ENCODE assay signal across 1 cellular context in the genomic region with DNA sequence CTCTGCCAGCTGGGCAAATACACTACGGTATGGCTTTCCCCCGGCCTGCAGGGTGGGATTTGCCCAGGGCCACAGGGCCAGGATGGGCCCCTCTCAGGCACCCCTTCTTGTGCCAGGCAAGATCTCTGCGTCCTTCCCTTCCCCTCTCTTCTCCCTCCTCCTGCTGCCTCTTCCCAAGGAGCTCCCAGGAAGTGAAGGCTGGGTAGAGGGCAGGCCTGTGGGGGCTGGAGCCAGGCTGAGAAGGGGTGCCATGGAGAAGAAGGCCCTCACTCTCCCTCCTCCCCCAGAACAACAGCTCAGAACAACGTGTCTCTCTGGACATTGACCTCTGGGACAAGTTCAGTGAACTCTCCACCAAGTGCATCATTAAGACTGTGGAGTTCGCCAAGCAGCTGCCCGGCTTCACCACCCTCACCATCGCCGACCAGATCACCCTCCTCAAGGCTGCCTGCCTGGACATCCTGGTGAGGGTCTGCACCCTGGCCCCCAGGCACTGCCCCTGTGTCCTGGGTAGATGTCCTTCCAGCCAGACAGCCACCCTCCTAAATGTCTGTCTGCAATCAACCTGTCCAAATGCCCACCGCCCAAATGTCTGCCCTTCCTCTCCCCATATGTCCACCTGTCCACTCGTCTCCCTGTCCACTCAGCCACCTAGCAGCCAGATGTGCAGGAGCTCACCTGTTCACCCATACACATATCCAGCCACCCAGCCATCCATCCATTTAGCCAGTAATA.
TF ChIP-seq lines count a peak whose summit lies in the region.

No MANE protein-coding gene starts in this region.

TF ChIP-seq in neural cell, 6 proteins besides CTCF, POLR2A, EP300 and RAD21:
- TF ChIP-seq, protein P1, sequence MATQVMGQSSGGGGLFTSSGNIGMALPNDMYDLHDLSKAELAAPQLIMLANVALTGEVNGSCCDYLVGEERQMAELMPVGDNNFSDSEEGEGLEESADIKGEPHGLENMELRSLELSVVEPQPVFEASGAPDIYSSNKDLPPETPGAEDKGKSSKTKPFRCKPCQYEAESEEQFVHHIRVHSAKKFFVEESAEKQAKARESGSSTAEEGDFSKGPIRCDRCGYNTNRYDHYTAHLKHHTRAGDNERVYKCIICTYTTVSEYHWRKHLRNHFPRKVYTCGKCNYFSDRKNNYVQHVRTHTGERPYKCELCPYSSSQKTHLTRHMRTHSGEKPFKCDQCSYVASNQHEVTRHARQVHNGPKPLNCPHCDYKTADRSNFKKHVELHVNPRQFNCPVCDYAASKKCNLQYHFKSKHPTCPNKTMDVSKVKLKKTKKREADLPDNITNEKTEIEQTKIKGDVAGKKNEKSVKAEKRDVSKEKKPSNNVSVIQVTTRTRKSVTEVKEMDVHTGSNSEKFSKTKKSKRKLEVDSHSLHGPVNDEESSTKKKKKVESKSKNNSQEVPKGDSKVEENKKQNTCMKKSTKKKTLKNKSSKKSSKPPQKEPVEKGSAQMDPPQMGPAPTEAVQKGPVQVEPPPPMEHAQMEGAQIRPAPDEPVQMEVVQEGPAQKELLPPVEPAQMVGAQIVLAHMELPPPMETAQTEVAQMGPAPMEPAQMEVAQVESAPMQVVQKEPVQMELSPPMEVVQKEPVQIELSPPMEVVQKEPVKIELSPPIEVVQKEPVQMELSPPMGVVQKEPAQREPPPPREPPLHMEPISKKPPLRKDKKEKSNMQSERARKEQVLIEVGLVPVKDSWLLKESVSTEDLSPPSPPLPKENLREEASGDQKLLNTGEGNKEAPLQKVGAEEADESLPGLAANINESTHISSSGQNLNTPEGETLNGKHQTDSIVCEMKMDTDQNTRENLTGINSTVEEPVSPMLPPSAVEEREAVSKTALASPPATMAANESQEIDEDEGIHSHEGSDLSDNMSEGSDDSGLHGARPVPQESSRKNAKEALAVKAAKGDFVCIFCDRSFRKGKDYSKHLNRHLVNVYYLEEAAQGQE (IDR thresholded peaks at IDR 0.05; ENCODE audit: borderline replicate concordance), result no peak
- TF ChIP-seq POLR2AphosphoS5 (IDR thresholded peaks at IDR 0.05) (no peak), EZH2 (IDR thresholded peaks at IDR 0.05; ENCODE audit: borderline replicate concordance, insufficient read depth, low read length, poor library complexity, severe bottlenecking) (no peak), TAF1 (IDR thresholded peaks at IDR 0.05; ENCODE audit: low read depth) (no peak), MXI1 (conservative IDR thresholded peaks at IDR 0.05; ENCODE audit: poor library complexity, severe bottlenecking) (no peak), SMC3 (conservative IDR thresholded peaks at IDR 0.05; ENCODE audit: poor library complexity) (no peak)
